Comparison of ENCODE assay signal across 9 cellular contexts in genomic region chr16:14405611-14406537, GRCh38.
A peak's percentile ranks its signal among the peaks of the same experiment; 100 is the strongest.
DNase-seq lines count a peak whose midpoint lies in the region; ATAC-seq, FAIRE-seq and TF ChIP-seq lines count a peak whose summit lies in the region.
"Had no signal": no experiment of that assay in that cellular context is flagged by ENCODE, and none has a peak within 500 bp of the region (broad histone marks: within the 10 kb centered on the region; RNA-seq: fewer than 3 reads in every experiment).

No MANE protein-coding gene starts in this region.

- H3K36me3 ChIP-seq in body of pancreas (replicated peaks in 1 of 2; ENCODE audit: insufficient read depth in 1 of 2, low read depth in 2 of 2) (no peaks in the 10 kb centered on the region), small intestine (ENCODE audit: control insufficient read depth in 2 of 2, insufficient read depth in 2 of 2, low read length in 2 of 2) (no peaks in the 10 kb centered on the region), thyroid gland (no peaks in the 10 kb centered on the region)

- ATAC-seq in GM18511 (IDR thresholded peaks at IDR 0.05; ENCODE audit: unreplicated experiment), result peak; percentile 93
- peak; percentile 90 for ATAC-seq in GM21619 (IDR thresholded peaks at IDR 0.05; ENCODE audit: unreplicated experiment)
- ATAC-seq in body of pancreas, result peak; percentile 27

- no peak for TF ChIP-seq POLR2A in body of pancreas (IDR thresholded peaks at IDR 0.05)
- no peak for TF ChIP-seq POLR2A in thyroid gland (IDR thresholded peaks at IDR 0.05)

- no peaks in the 10 kb centered on the region for H3K27me3 ChIP-seq in body of pancreas
- no peaks in the 10 kb centered on the region for H3K27me3 ChIP-seq in small intestine (ENCODE audit: control insufficient read depth in 2 of 2, insufficient read depth in 2 of 2, low read length in 2 of 2)
- H3K27me3 ChIP-seq in thyroid gland, result no peaks in the 10 kb centered on the region

- H3K4me3 ChIP-seq in body of pancreas, result no peak overlapping the region
- no peak overlapping the region for H3K4me3 ChIP-seq in small intestine (ENCODE audit: low read depth in 1 of 2, low read length in 2 of 2)
- no peak overlapping the region for H3K4me3 ChIP-seq in thyroid gland (replicated peaks in 1 of 3)

- no peaks in the 10 kb centered on the region for H3K4me1 ChIP-seq in body of pancreas
- H3K4me1 ChIP-seq in small intestine (ENCODE audit: control insufficient read depth in 2 of 2, insufficient read depth in 1 of 2, low read depth in 1 of 2, low read length in 1 of 2), result no peaks in the 10 kb centered on the region
- H3K4me1 ChIP-seq in thyroid gland, result peaks cover 3 to 6% of the 10 kb centered on the region in 2 donors

- TF ChIP-seq CTCF in body of pancreas (IDR thresholded peaks at IDR 0.05) (no peak), thyroid gland (IDR thresholded peaks at IDR 0.05) (no peak)

- FAIRE-seq in small intestine (lab: Jason Lieb, UNC), result no peak
- no peak for FAIRE-seq in RCC 7860 (lab: Jason Lieb, UNC)
- FAIRE-seq: colon had no signal

- WGBS in body of pancreas, 2 donors, result 59 to 73% methylated on average over 16 to 41 of the region's 43 CpGs
- WGBS in small intestine, 3 donors, result 19 to 46% (median 37%) methylated on average over 37 to 43 of the region's 43 CpGs
- WGBS in thyroid gland, 2 donors, result 63 to 75% methylated on average over 13 to 22 of the region's 43 CpGs

- DNase-seq in HT-29 (ENCODE audit: low spot score) (peak; percentile 76), body of pancreas (no peak), small intestine (peak; percentile 27), mucosa of gallbladder (ENCODE audit: low spot score) (no peak), RCC 7860 (ENCODE audit: low spot score) (no peak), thyroid gland (no peak)

- intact Hi-C loops in body of pancreas (cut with DNase I) (loop anchor here (10.0 kb wide), 1 partner anchor 59 kb away; no protein-coding TSS in a partner anchor), thyroid gland (cut with DNase I) (no loop called here)

- no peak overlapping the region for H3K27ac ChIP-seq in body of pancreas
- peak overlapping the region in 1 of 2 donors; percentile 79 for H3K27ac ChIP-seq in small intestine (ENCODE audit: low read depth in 1 of 2, low read length in 1 of 2)
- no peak overlapping the region for H3K27ac ChIP-seq in thyroid gland

- H3K9me3 ChIP-seq in body of pancreas, result no peaks in the 10 kb centered on the region
- H3K9me3 ChIP-seq in small intestine (ENCODE audit: control insufficient read depth, low read depth), result no peaks in the 10 kb centered on the region
- H3K9me3 ChIP-seq in thyroid gland, result no peaks in the 10 kb centered on the region

Comparison
In these comparisons a context has a peak if more than half of its experiments do, and no peak if none do; other contexts are left out.
1. ATAC-seq: peak in every context shown above with its lines; median percentile 93 in GM18511; 90 in GM21619; 27 in body of pancreas.
2. DNase-seq: peak in HT-29 (single experiment) and small intestine (single experiment); none in body of pancreas (0 of 4), mucosa of gallbladder (single experiment), RCC 7860 (single experiment) and thyroid gland (0 of 2).